ENCODE assay signal across 9 cellular contexts in the genomic region with DNA sequence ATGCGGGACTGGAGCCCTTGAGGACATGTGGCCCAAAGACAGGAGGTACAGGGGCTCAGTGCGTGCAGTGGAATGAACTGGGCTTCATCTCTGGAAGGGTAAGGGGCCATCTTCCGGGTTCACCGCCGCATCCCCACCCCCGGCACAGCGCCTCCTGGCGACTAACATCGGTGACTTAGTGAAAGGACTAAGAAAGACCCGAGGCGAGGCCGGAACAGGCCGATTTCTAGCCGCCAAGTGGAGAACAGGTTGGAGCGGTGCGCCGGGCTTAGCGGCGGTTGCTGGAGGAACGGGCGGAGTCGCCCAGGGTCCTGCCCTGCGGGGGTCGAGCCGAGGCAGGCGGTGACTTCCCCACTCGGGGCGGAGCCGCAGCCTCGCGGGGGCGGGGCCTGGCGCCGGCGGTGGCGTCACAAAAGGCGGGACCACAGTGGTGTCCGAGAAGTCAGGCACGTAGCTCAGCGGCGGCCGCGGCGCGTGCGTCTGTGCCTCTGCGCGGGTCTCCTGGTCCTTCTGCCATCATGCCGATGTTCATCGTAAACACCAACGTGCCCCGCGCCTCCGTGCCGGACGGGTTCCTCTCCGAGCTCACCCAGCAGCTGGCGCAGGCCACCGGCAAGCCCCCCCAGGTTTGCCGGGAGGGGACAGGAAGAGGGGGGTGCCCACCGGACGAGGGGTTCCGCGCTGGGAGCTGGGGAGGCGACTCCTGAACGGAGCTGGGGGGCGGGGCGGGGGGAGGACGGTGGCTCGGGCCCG. TPM values are rescaled to one million over a fixed set of nuclear protein-coding genes. Genes with fewer than 3 reads are reported as not detected.
DNase-seq lines count a peak whose midpoint lies in the region; ATAC-seq, FAIRE-seq and TF ChIP-seq lines count a peak whose summit lies in the region.
"Had no signal": no experiment of that assay in that cellular context is flagged by ENCODE, and none has a peak within 500 bp of the region (broad histone marks: within the 10 kb centered on the region; RNA-seq: fewer than 3 reads in every experiment).

A gene (plus strand): TSS at position 427 of the 753 bp plus-strand sequence. CDS start 92 bp downstream, at position 519.

- peaks cover 50% of the 10 kb centered on the region for H3K4me1 Mint-ChIP-seq in WTC11

- CTCF ChIA-PET in WTC11 (lab: Charles Lee) = interaction anchor here (0.5 to 2.2 kb wide), 28 partner anchors 9 to 661 kb away, joined by 3 to 45 read pairs (median 6); a partner anchor contains a TSS

- peaks cover 19% of the 10 kb centered on the region for H3K27me3 Mint-ChIP-seq in WTC11 (ENCODE audit: low read depth)

- H3K27me3 ChIP-seq in bronchial epithelial cell (ENCODE audit: control insufficient read depth, insufficient read depth, low read length) = no peaks in the 10 kb centered on the region

- peak; percentile 89 for TF ChIP-seq CTCF in AG09309 (IDR thresholded peaks at IDR 0.05; ENCODE audit: control insufficient read depth, insufficient read depth, low read depth, low read length, missing control alignments)
- peak; percentile 83 for TF ChIP-seq CTCF in WTC11 (IDR thresholded peaks at IDR 0.05)
- peak; percentile 96 for TF ChIP-seq CTCF in bronchial epithelial cell (IDR thresholded peaks at IDR 0.05; ENCODE audit: insufficient read depth, low read length, severe bottlenecking)

- peak; percentile 34 for DNase-seq in AG09309 (ENCODE audit: low read depth)
- peak; percentile 73 for DNase-seq in NCI-H226
- DNase-seq in WTC11 (ENCODE audit: low spot score) = peak; percentile 99
- DNase-seq in bronchial epithelial cell (ENCODE audit: low read depth) = peak; percentile 86
- DNase-seq in iPS-NIHi7 (ENCODE audit: extremely low spot score) = peak; percentile 98
- peak; percentile 83 for DNase-seq in smooth muscle cell of the brain vasculature (ENCODE audit: low read depth, low spot score)

- POLR2A ChIA-PET in WTC11 (lab: Charles Lee) = interaction anchor here (1.1 to 3.1 kb wide), 6 partner anchors 19 to 117 kb away, joined by 3 to 27 read pairs (median 4); a partner anchor contains a TSS

- peaks cover 18% of the 10 kb centered on the region for H3K36me3 ChIP-seq in bronchial epithelial cell (ENCODE audit: control insufficient read depth, insufficient read depth, low read length)

- H3K4me3 Mint-ChIP-seq in WTC11 = peak within 1 kb of the TSS; percentile 92

- ATAC-seq in GM18909 (IDR thresholded peaks at IDR 0.05; ENCODE audit: poor library complexity, unreplicated experiment) (peak; percentile 83), HG03159 (IDR thresholded peaks at IDR 0.05; ENCODE audit: unreplicated experiment) (peak; percentile 81), WTC11 (peak; percentile 83)

- H3K4me3 ChIP-seq in AG09309 (ENCODE audit: control insufficient read depth, low read depth, low read length) (peak within 1 kb of the TSS; percentile 83), bronchial epithelial cell (ENCODE audit: low read depth, low read length) (peak within 1 kb of the TSS; percentile 76)

- peaks cover 29% of the 10 kb centered on the region for H3K9me3 Mint-ChIP-seq in WTC11

- peak within 1 kb of the TSS; percentile 99 for H3K27ac Mint-ChIP-seq in WTC11

- peaks cover 60% of the 10 kb centered on the region for H3K36me3 Mint-ChIP-seq in WTC11

- FAIRE-seq in bronchial epithelial cell (lab: Jason Lieb, UNC) = no peak
- FAIRE-seq: TTC549 had no signal

TF ChIP-seq in WTC11, 78 proteins besides CTCF, POLR2A, EP300 and RAD21 (continues in another document):
- TF ChIP-seq, protein P1, sequence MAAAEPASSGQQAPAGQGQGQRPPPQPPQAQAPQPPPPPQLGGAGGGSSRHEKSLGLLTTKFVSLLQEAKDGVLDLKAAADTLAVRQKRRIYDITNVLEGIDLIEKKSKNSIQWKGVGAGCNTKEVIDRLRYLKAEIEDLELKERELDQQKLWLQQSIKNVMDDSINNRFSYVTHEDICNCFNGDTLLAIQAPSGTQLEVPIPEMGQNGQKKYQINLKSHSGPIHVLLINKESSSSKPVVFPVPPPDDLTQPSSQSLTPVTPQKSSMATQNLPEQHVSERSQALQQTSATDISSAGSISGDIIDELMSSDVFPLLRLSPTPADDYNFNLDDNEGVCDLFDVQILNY (CRISPR knock-in tag; IDR thresholded peaks at IDR 0.05) = peak; percentile 51; the same call in 1 of the 2 replicates
- TF ChIP-seq SMAD4 (CRISPR knock-in tag; IDR thresholded peaks at IDR 0.05) = no peak
- TF ChIP-seq IRF2 (CRISPR knock-in tag; IDR thresholded peaks at IDR 0.05; ENCODE audit: borderline replicate concordance, low read depth) = no peak
- no peak for TF ChIP-seq NR2C2 (CRISPR knock-in tag; IDR thresholded peaks at IDR 0.05)
- TF ChIP-seq ZNF423 (CRISPR knock-in tag; IDR thresholded peaks at IDR 0.05) = no peak
- TF ChIP-seq FOXK1 (CRISPR knock-in tag; IDR thresholded peaks at IDR 0.05) = peak; percentile 78
- TF ChIP-seq SMAD3 (CRISPR knock-in tag; IDR thresholded peaks at IDR 0.05; ENCODE audit: borderline replicate concordance) = no peak
- no peak; the same call in 1 of the 2 replicates for TF ChIP-seq TEAD4 (CRISPR knock-in tag; IDR thresholded peaks at IDR 0.05)
- no peak for TF ChIP-seq JAZF1 (CRISPR knock-in tag; IDR thresholded peaks at IDR 0.05)
- TF ChIP-seq CBFB (CRISPR knock-in tag; IDR thresholded peaks at IDR 0.05; ENCODE audit: low read depth) = no peak
- TF ChIP-seq, protein P2, sequence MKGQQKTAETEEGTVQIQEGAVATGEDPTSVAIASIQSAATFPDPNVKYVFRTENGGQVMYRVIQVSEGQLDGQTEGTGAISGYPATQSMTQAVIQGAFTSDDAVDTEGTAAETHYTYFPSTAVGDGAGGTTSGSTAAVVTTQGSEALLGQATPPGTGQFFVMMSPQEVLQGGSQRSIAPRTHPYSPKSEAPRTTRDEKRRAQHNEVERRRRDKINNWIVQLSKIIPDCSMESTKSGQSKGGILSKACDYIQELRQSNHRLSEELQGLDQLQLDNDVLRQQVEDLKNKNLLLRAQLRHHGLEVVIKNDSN (CRISPR knock-in tag; IDR thresholded peaks at IDR 0.05) = peak; percentile 32; the same call in 1 of the 2 replicates
- TF ChIP-seq MYBL2 (CRISPR knock-in tag; IDR thresholded peaks at IDR 0.05) = peak; percentile 61; the same call in 1 of the 2 replicates
- TF ChIP-seq, protein P3, sequence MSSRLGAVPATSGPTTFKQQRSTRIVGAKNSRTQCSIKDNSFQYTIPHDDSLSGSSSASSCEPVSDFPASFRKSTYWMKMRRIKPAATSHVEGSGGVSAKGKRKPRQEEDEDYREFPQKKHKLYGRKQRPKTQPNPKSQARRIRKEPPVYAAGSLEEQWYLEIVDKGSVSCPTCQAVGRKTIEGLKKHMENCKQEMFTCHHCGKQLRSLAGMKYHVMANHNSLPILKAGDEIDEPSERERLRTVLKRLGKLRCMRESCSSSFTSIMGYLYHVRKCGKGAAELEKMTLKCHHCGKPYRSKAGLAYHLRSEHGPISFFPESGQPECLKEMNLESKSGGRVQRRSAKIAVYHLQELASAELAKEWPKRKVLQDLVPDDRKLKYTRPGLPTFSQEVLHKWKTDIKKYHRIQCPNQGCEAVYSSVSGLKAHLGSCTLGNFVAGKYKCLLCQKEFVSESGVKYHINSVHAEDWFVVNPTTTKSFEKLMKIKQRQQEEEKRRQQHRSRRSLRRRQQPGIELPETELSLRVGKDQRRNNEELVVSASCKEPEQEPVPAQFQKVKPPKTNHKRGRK (CRISPR knock-in tag; IDR thresholded peaks at IDR 0.05; ENCODE audit: borderline replicate concordance) = no peak
- TF ChIP-seq, protein P4, sequence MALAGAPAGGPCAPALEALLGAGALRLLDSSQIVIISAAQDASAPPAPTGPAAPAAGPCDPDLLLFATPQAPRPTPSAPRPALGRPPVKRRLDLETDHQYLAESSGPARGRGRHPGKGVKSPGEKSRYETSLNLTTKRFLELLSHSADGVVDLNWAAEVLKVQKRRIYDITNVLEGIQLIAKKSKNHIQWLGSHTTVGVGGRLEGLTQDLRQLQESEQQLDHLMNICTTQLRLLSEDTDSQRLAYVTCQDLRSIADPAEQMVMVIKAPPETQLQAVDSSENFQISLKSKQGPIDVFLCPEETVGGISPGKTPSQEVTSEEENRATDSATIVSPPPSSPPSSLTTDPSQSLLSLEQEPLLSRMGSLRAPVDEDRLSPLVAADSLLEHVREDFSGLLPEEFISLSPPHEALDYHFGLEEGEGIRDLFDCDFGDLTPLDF (CRISPR knock-in tag; IDR thresholded peaks at IDR 0.05) = no peak
- TF ChIP-seq ZNF396 (CRISPR knock-in tag; IDR thresholded peaks at IDR 0.05; ENCODE audit: borderline replicate concordance) = no peak
- TF ChIP-seq, protein P5, sequence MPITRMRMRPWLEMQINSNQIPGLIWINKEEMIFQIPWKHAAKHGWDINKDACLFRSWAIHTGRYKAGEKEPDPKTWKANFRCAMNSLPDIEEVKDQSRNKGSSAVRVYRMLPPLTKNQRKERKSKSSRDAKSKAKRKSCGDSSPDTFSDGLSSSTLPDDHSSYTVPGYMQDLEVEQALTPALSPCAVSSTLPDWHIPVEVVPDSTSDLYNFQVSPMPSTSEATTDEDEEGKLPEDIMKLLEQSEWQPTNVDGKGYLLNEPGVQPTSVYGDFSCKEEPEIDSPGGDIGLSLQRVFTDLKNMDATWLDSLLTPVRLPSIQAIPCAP (CRISPR knock-in tag; IDR thresholded peaks at IDR 0.05) = no peak
- no peak for TF ChIP-seq ZBTB21 (CRISPR knock-in tag; IDR thresholded peaks at IDR 0.05; ENCODE audit: borderline replicate concordance)
- TF ChIP-seq ZNF671 (CRISPR knock-in tag; IDR thresholded peaks at IDR 0.05) = no peak
- 0 out of 2 replicates have a peak, but pooled peaks have one; percentile 15 for TF ChIP-seq TCF7 (CRISPR knock-in tag; IDR thresholded peaks at IDR 0.05; ENCODE audit: low read depth)
- no peak for TF ChIP-seq CREB1 (CRISPR knock-in tag; IDR thresholded peaks at IDR 0.05)
- no peak for TF ChIP-seq ZNF121 (CRISPR knock-in tag; IDR thresholded peaks at IDR 0.05)
- TF ChIP-seq, protein P6, sequence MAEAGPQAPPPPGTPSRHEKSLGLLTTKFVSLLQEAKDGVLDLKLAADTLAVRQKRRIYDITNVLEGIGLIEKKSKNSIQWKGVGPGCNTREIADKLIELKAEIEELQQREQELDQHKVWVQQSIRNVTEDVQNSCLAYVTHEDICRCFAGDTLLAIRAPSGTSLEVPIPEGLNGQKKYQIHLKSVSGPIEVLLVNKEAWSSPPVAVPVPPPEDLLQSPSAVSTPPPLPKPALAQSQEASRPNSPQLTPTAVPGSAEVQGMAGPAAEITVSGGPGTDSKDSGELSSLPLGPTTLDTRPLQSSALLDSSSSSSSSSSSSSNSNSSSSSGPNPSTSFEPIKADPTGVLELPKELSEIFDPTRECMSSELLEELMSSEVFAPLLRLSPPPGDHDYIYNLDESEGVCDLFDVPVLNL (CRISPR knock-in tag; IDR thresholded peaks at IDR 0.05; ENCODE audit: borderline replicate concordance, low read depth) = no peak

RNA-seq across cellular contexts. Expression of the gene that starts here (rescaled TPM):
- 1,424 to 1,978 TPM (median 1,885 TPM) in 3 replicates for total RNA-seq in WTC11 (2021)
- total RNA-seq in bronchial epithelial cell = 252 and 448 TPM in 2 replicates

Comparison
In these comparisons a context has a peak if more than half of its experiments do, and no peak if none do; other contexts are left out.
1. Peak in every context shown above with its lines: DNase-seq, ATAC-seq and H3K4me3 ChIP-seq.
2. DNase-seq: peak in every context shown above with its lines; median percentile 99 in WTC11; 98 in iPS-NIHi7; 86 in bronchial epithelial cell; 83 in smooth muscle cell of the brain vasculature; 73 in NCI-H226; 34 in AG09309.